ENCODE assay signal across 8 cellular contexts in the genomic region with DNA sequence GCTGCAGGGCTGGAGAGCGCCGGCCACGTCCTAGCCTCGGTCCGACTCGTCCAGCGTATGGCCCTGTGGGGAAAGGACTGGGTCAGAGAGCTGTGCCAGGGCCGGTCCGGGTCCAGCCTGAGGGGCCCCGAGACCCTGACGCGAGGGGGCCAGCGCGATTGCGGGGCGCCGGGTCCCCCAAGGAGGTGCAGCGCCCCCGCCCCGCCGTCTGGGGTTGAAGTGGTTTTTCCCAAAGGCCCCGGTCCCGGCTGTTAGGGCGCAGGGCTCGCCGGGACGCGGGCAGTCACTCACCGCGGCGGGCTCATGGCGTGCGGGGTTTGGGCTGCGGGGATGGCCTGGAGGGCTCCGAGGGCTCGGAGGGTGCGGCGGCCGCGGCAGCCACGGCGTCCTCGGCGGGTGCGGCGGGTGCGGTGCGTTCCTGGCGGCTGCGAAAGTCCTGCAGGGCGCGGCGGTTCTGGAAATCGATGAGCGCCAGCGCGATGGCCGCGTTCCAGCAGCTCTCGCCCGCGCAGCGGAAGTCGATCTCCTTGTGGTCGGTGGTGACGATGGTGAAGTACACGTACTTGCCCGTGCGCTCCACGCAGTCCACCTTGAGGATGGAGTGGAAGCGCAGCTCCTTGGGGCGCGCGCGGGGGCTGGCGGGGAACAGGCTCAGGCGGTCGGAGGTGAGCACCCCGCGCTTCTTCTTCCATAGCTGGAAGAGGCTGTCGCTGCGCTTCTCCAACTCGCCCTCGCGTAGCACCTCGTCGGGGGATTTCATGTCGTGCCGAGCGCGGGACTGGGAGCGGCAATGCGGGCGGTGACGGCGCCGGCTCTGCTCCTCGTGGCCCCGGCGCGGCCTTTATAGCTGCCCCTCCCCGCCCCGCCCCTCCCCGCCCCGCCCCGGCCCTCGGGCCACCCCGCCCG. TPM values are rescaled to one million over a fixed set of nuclear protein-coding genes. Genes with fewer than 3 reads are reported as not detected.
A peak's percentile ranks its signal among the peaks of the same experiment; 100 is the strongest.
DNase-seq lines count a peak whose midpoint lies in the region; ATAC-seq, FAIRE-seq and TF ChIP-seq lines count a peak whose summit lies in the region.

A gene with protein sequence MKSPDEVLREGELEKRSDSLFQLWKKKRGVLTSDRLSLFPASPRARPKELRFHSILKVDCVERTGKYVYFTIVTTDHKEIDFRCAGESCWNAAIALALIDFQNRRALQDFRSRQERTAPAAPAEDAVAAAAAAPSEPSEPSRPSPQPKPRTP (minus strand): TSS at position 816 of the 906 bp plus-strand sequence. CDS start 56 bp downstream, at position 760.

- ATAC-seq in activated T-cell treated with anti-CD3 and anti-CD28 coated beads, Interleukin-2, amount 50 U/mL, for 72 hours (replicated peaks in 1 of 2) = peak; percentile 40 to 46
- ATAC-seq in GM19452 (IDR thresholded peaks at IDR 0.05; ENCODE audit: unreplicated experiment) = no peak

- FAIRE-seq in urothelium cell line (lab: Jason Lieb, UNC) = no peak

- DNase-seq in NOMO-1 treated with DMSO at 0.1 percent for 48 hours (lab: John Stamatoyannopoulos, UW; ENCODE audit: unreplicated experiment) (peak; percentile 56), fibroblast of the conjunctiva (ENCODE audit: low read depth) (peak; percentile 30), urothelium cell line (ENCODE audit: low spot score) (peak; percentile 81), OCI-M2 (lab: John Stamatoyannopoulos, UW; ENCODE audit: unreplicated experiment) (no peak)
- DNase-seq in activated T-cell treated with anti-CD3 and anti-CD28 coated beads, Interleukin-2, amount 50 U/mL, for 72 hours = peak; percentile 78 to 79

- TF ChIP-seq POLR2A in GM19099 (IDR thresholded peaks at IDR 0.05; ENCODE audit: extremely low read depth, insufficient read length, low read depth) = peak; percentile 59

- H3K27me3 Mint-ChIP-seq in activated T-cell treated with anti-CD3 and anti-CD28 coated beads, Interleukin-2, amount 50 U/mL, for 72 hours (ENCODE audit: low read depth) = peaks cover 17% of the 10 kb centered on the region

- H3K9me3 ChIP-seq in neuron (ENCODE audit: low read length) = peaks cover 4% of the 10 kb centered on the region

- H3K4me3 ChIP-seq in neuron (ENCODE audit: low read length) = peak within 1 kb of the TSS; percentile 13

- peaks cover 2% of the 10 kb centered on the region for H3K4me1 ChIP-seq in neuron (ENCODE audit: insufficient read depth, low read length)

- no peaks in the 10 kb centered on the region for H3K36me3 Mint-ChIP-seq in activated T-cell treated with anti-CD3 and anti-CD28 coated beads, Interleukin-2, amount 50 U/mL, for 72 hours (ENCODE audit: insufficient read depth in 2 of 2)

- peaks cover 44% of the 10 kb centered on the region for H3K4me1 Mint-ChIP-seq in activated T-cell treated with anti-CD3 and anti-CD28 coated beads, Interleukin-2, amount 50 U/mL, for 72 hours (ENCODE audit: low read depth)

- H3K27ac Mint-ChIP-seq in activated T-cell treated with anti-CD3 and anti-CD28 coated beads, Interleukin-2, amount 50 U/mL, for 72 hours = peak within 1 kb of the TSS; percentile 94

- no peak within 1 kb of the TSS for H2AFZ ChIP-seq in neuron (ENCODE audit: low read depth, low read length)

- no peaks in the 10 kb centered on the region for H3K9me3 Mint-ChIP-seq in activated T-cell treated with anti-CD3 and anti-CD28 coated beads, Interleukin-2, amount 50 U/mL, for 72 hours

- peaks cover 64% of the 10 kb centered on the region for H3K27me3 ChIP-seq in neuron (ENCODE audit: insufficient read depth, low read length)

- H3K36me3 ChIP-seq in neuron (ENCODE audit: insufficient read depth, low read length) = no peaks in the 10 kb centered on the region

- peak within 1 kb of the TSS; percentile 90 to 94 for H3K4me3 Mint-ChIP-seq in activated T-cell treated with anti-CD3 and anti-CD28 coated beads, Interleukin-2, amount 50 U/mL, for 72 hours

RNA-seq across cellular contexts. Expression of the gene that starts here (rescaled TPM):
- 10 to 100 TPM in 1 of 2 donors, 1 to 10 TPM in 1; 3.4 to 12.3 TPM for total RNA-seq in activated T-cell treated with anti-CD3 and anti-CD28 coated beads, Interleukin-2, amount 50 U/mL, for 72 hours
